ENCODE assay signal across 1 cellular context in genomic region chr5:150609843-150610584, GRCh38.
TF ChIP-seq lines count a peak whose summit lies in the region.

No MANE protein-coding gene starts in this region.

TF ChIP-seq in HepG2, 621 proteins besides CTCF, POLR2A, EP300 and RAD21 (continued from another document):
- 0 out of 2 replicates have a peak, but pooled peaks have one; percentile 26 for TF ChIP-seq HNF1B (CRISPR knock-in tag; IDR thresholded peaks at IDR 0.05)
- TF ChIP-seq NR2F1 (CRISPR knock-in tag; IDR thresholded peaks at IDR 0.05): peak; percentile 73 to 86
- TF ChIP-seq PATZ1 (CRISPR knock-in tag; IDR thresholded peaks at IDR 0.05): peak; percentile 89
- no peak for TF ChIP-seq ZNF878 (CRISPR knock-in tag; IDR thresholded peaks at IDR 0.05)
- no peak for TF ChIP-seq TCF12 (IDR thresholded peaks at IDR 0.05)
- TF ChIP-seq TCF12 (CRISPR knock-in tag; IDR thresholded peaks at IDR 0.05): 0 out of 2 replicates have a peak, but pooled peaks have one; percentile 28
- TF ChIP-seq HNF4G (IDR thresholded peaks at IDR 0.05; ENCODE audit: borderline replicate concordance, low read depth, low read length): peak; percentile 74
- peak; percentile 57; the same call in 1 of the 2 replicates for TF ChIP-seq HNF4G (CRISPR knock-in tag; IDR thresholded peaks at IDR 0.05; ENCODE audit: borderline replicate concordance, low read depth)
- TF ChIP-seq RXRB (CRISPR knock-in tag; IDR thresholded peaks at IDR 0.05; ENCODE audit: borderline replicate concordance): peak; percentile 47; the same call in 1 of the 2 replicates
- TF ChIP-seq ARID5B (CRISPR knock-in tag; IDR thresholded peaks at IDR 0.05): peak; percentile 44; the same call in 1 of the 2 replicates
- TF ChIP-seq ZNF629 (CRISPR knock-in tag; conservative IDR thresholded peaks at IDR 0.05): peak; percentile 63
- peak; percentile 46; the same call in 1 of the 2 replicates for TF ChIP-seq HDAC1 (CRISPR knock-in tag; IDR thresholded peaks at IDR 0.05)
- no peak for TF ChIP-seq LCORL (IDR thresholded peaks at IDR 0.05)
- TF ChIP-seq LCORL (CRISPR knock-in tag; IDR thresholded peaks at IDR 0.05): peak; percentile 84
- peak; percentile 62 for TF ChIP-seq PHF21A (CRISPR knock-in tag; IDR thresholded peaks at IDR 0.05)
- peak; percentile 38; the same call in 1 of the 2 replicates for TF ChIP-seq GATAD2A (CRISPR knock-in tag; IDR thresholded peaks at IDR 0.05)
- TF ChIP-seq ZMYM3 (CRISPR knock-in tag; IDR thresholded peaks at IDR 0.05): peak; percentile 58; the same call in 1 of the 2 replicates
